Comparison of ENCODE assay signal across 1 cellular context in the genomic region with DNA sequence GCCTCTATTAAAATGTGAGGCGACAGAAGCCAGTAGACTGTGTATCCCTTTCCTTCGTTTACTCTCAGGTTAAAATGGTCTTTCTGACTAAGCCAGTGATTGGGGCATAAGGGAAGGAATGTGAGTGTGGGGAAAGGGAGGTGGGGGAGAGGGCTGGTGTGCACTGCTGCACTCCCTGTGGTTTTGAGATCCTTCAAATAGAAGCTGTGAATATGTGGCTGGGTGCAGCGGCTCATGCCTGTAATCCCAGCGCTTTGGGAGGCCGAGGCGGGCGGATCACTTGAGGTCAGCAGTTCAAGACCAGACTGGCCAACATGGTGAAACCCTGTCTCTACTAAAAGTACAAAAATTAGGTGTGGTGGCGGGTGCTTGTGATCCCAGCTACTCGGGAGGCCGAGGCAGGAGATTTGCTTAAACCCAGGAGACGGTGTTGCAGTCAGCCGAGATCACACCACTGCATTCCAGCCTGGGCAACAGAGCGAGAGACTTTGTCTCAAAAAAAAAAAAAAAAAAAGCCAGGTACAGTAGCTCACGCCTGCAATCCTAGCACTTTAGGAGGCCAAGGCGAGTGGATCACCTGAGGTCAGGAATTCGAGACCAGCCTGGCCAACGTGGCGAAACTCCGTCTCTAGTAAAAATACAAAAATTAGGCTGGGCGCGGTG.
A peak's percentile ranks its signal among the peaks of the same experiment; 100 is the strongest.
TF ChIP-seq lines count a peak whose summit lies in the region.

No MANE protein-coding gene starts in this region.

TF ChIP-seq in GM12878, 131 proteins besides CTCF, POLR2A, EP300 and RAD21:
- peak; percentile 48; the same call in 1 of the 2 replicates for TF ChIP-seq RUNX3 (IDR thresholded peaks at IDR 0.05; ENCODE audit: low read length)
